8 cellular contexts compared by ENCODE assay signal in genomic region chr14:93116676-93117200, GRCh38. TPM values are rescaled to one million over a fixed set of nuclear protein-coding genes. Genes with fewer than 3 reads are reported as not detected.
A peak's percentile ranks its signal among the peaks of the same experiment; 100 is the strongest.
DNase-seq lines count a peak whose midpoint lies in the region; ATAC-seq and TF ChIP-seq lines count a peak whose summit lies in the region.

No MANE protein-coding gene starts in this region.

- H3K4me1 ChIP-seq in lung (ENCODE audit: control insufficient read depth in 2 of 2, insufficient read depth in 2 of 2, low read length in 2 of 2) (peaks cover 0 to 7% of the 10 kb centered on the region in 2 donors), transverse colon (peaks cover 4 to 29% (median 28%) of the 10 kb centered on the region in 4 donors)

- WGBS in lung, 2 donors: 93 to 94% methylated on average over 11 of the region's 11 CpGs
- WGBS in transverse colon (ENCODE audit: low coverage in 1 of 2), 2 donors: 83 to 90% methylated on average over 8 to 11 of the region's 11 CpGs

- no peak for TF ChIP-seq POLR2A in transverse colon (IDR thresholded peaks at IDR 0.05)

- H3K4me1 Mint-ChIP-seq in activated T-cell treated with anti-CD3 and anti-CD28 coated beads, Interleukin-2, amount 50 U/mL, for 72 hours (ENCODE audit: low read depth): peaks cover 28% of the 10 kb centered on the region

- H3K27me3 Mint-ChIP-seq in activated T-cell treated with anti-CD3 and anti-CD28 coated beads, Interleukin-2, amount 50 U/mL, for 72 hours (ENCODE audit: low read depth): no peaks in the 10 kb centered on the region

- peak overlapping the region; percentile 90 for H3K27ac ChIP-seq in angular gyrus (ENCODE audit: low read depth, low read length)
- H3K27ac ChIP-seq in lung (ENCODE audit: low read depth in 1 of 2, low read length in 1 of 2): peak overlapping the region; percentile 95 to 98
- H3K27ac ChIP-seq in transverse colon: peak overlapping the region; percentile 96 to 100 (median 99)

- H3K4me3 ChIP-seq in lung: no peak overlapping the region
- H3K4me3 ChIP-seq in transverse colon: peak overlapping the region in 3 of 4 donors; percentile 92 to 93 (median 92)

- no peaks in the 10 kb centered on the region for H3K36me3 ChIP-seq in lung (ENCODE audit: control insufficient read depth in 2 of 2, insufficient read depth in 2 of 2, low read length in 2 of 2)
- H3K36me3 ChIP-seq in transverse colon: no peaks in the 10 kb centered on the region

- no peaks in the 10 kb centered on the region for H3K27me3 ChIP-seq in lung (ENCODE audit: control insufficient read depth, insufficient read depth)
- H3K27me3 ChIP-seq in transverse colon: no peaks in the 10 kb centered on the region

- intact Hi-C loops in transverse colon (cut with DNase I; ENCODE audit: low total_unique reads): loop anchor here (5.0 to 10.0 kb wide), 2 partner anchors 82 to 164 kb away; no protein-coding TSS in a partner anchor

- peaks cover 0 to under 1% of the 10 kb centered on the region in 2 donors for H3K9me3 ChIP-seq in lung (ENCODE audit: control insufficient read depth in 2 of 2, insufficient read depth in 1 of 2, low read length in 1 of 2)
- no peaks in the 10 kb centered on the region for H3K9me3 ChIP-seq in transverse colon

- H3K9me3 Mint-ChIP-seq in activated T-cell treated with anti-CD3 and anti-CD28 coated beads, Interleukin-2, amount 50 U/mL, for 72 hours: no peaks in the 10 kb centered on the region

- H3K4me3 Mint-ChIP-seq in activated T-cell treated with anti-CD3 and anti-CD28 coated beads, Interleukin-2, amount 50 U/mL, for 72 hours: peak overlapping the region; percentile 83 to 86

- TF ChIP-seq CTCF in lung (IDR thresholded peaks at IDR 0.05; ENCODE audit: control extremely low read depth, extremely low read depth) (no peak), transverse colon (IDR thresholded peaks at IDR 0.05) (no peak)

- H3K36me3 Mint-ChIP-seq in activated T-cell treated with anti-CD3 and anti-CD28 coated beads, Interleukin-2, amount 50 U/mL, for 72 hours (ENCODE audit: insufficient read depth in 2 of 2): no peaks in the 10 kb centered on the region

- no peak for TF ChIP-seq EP300 in transverse colon (IDR thresholded peaks at IDR 0.05; ENCODE audit: low read depth)

- no peak for ATAC-seq in activated T-cell treated with anti-CD3 and anti-CD28 coated beads, Interleukin-2, amount 50 U/mL, for 72 hours (replicated peaks in 1 of 2)
- no peak for ATAC-seq in lung (ENCODE audit: insufficient read depth, low FRiP score)

- in situ Hi-C loops in transverse colon (cut with MboI; ENCODE audit: low pct_ligation_motif_present in 1 of 4, low pct_unique_long_range_greater_than_20kb in 1 of 4, low sequenced_read_pairs in 3 of 4): no loop called here

- peak overlapping the region; percentile 81 for H3K27ac Mint-ChIP-seq in activated T-cell treated with anti-CD3 and anti-CD28 coated beads, Interleukin-2, amount 50 U/mL, for 72 hours

- no peak for DNase-seq in activated T-cell treated with anti-CD3 and anti-CD28 coated beads, Interleukin-2, amount 50 U/mL, for 72 hours
- no peak for DNase-seq in activated T-cell treated with anti-CD3 and anti-CD28 coated beads, Interleukin-2, amount 50 U/mL, for 48 hours
- DNase-seq in lung (ENCODE audit: low spot score) (no peak), transverse colon (no peak), NCI-H526 (lab: John Stamatoyannopoulos, UW) (no peak), NCI-H1436 treated with DMSO at 0.1 percent for 48 hours (lab: John Stamatoyannopoulos, UW) (no peak), kidney tubule cell (ENCODE audit: low spot score) (no peak)

RNA-seq across cellular contexts. Expression of gene ITPK1, which starts 1.0 kb away (rescaled TPM):
- total RNA-seq in activated T-cell treated with anti-CD3 and anti-CD28 coated beads, Interleukin-2, amount 50 U/mL, for 72 hours: 10 to 100 TPM; 53.4 to 61.8 TPM
- total RNA-seq in lung (10 to 100 TPM; 17.5 to 99.4 TPM), transverse colon (100 to 1,000 TPM in 3 of 4 donors, 10 to 100 TPM in 1; 64.8 to 235 (median 128) TPM)
- polyA plus RNA-seq in lung: 10 to 100 TPM; 44.6 to 46.1 TPM
